ENCODE assay signal across 9 cellular contexts in the genomic region with DNA sequence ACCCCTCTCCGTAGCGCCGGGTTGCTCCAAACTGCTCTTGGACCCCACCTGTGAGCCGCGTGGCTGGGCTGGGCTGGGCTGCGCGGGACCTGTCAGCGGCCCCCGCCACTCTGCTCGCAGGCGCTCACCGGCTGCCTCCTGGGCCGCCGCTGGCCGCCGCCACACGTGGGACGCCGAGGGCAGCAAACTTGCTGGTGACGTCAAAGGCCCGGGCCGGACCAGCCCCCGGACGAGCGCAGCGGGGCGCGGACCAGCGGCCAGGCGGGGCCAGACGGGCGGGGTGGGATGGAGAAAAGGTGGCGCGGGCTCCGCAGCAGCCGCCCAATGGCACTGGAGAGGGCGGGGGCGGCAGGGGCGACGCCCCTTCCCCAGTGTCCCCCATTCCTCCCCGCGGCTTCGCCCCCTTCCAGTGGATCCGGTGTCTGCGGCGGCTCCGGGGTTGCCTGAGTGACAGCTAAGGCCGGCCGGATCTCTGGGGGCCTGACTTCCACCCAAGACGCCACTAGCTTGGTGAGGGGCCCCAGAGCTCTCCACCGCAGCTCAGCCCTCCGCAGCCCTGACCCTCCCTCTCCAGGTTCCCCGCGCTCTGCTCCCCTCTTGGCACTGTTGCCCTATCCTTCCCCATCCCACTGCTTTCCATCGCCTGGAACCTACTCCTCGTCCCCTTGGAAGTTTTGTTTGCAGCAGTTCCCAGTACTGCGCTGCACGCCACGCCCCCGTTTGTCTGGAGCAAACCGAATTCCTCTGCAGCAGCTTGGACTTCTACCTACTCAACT. TPM values are rescaled to one million over a fixed set of nuclear protein-coding genes. Genes with fewer than 3 reads are reported as not detected.
A peak's percentile ranks its signal among the peaks of the same experiment; 100 is the strongest.
DNase-seq lines count a peak whose midpoint lies in the region; ATAC-seq lines count a peak whose summit lies in the region.
"Had no signal": no experiment of that assay in that cellular context is flagged by ENCODE, and none has a peak within 500 bp of the region (broad histone marks: within the 10 kb centered on the region; RNA-seq: fewer than 3 reads in every experiment).

HS3ST3A1 (minus strand) TSS at position 154 of the 776 bp plus-strand sequence. CDS start 800 bp downstream, outside the sequence.

- peak; percentile 13 for DNase-seq in activated CD4-positive, alpha-beta T cell treated with anti-CD3 and anti-CD28 coated beads for 48 hours
- DNase-seq in activated CD4-positive, alpha-beta T cell treated with anti-CD3 and anti-CD28 coated beads, Interleukin-2, amount 50 U/mL, for 1 hour = no peak
- peak; percentile 12 for DNase-seq in activated naive CD4-positive, alpha-beta T cell treated with anti-CD3 and anti-CD28 coated beads, Interleukin-2, amount 50 U/mL, for 16 hours
- DNase-seq in left ventricle myocardium superior (peak; percentile 61), retina (peak; percentile 81), NAMALWA (ENCODE audit: low spot score) (no peak)
- DNase-seq: DND-41 had no signal

- intact Hi-C loops in left ventricle myocardium superior (cut with micrococcal nuclease) = no loop called here

- ATAC-seq in left ventricle myocardium superior = peak; percentile 88
- no peak for ATAC-seq in HG03432 (IDR thresholded peaks at IDR 0.05; ENCODE audit: unreplicated experiment)
- no peak for ATAC-seq in HG03175 (IDR thresholded peaks at IDR 0.05; ENCODE audit: unreplicated experiment)

RNA-seq across cellular contexts. Expression of gene HS3ST3A1, which starts in this region (rescaled TPM):
- total RNA-seq in left ventricle myocardium superior = 0.57 TPM

Comparison
In these comparisons a context has a peak if more than half of its experiments do, and no peak if none do; other contexts are left out.
1. DNase-seq: peak in activated CD4-positive, alpha-beta T cell treated with anti-CD3 and anti-CD28 coated beads for 48 hours (single experiment), activated naive CD4-positive, alpha-beta T cell treated with anti-CD3 and anti-CD28 coated beads, Interleukin-2, amount 50 U/mL, for 16 hours (single experiment) and retina (single experiment); none in activated CD4-positive, alpha-beta T cell treated with anti-CD3 and anti-CD28 coated beads, Interleukin-2, amount 50 U/mL, for 1 hour (single experiment) and NAMALWA (single experiment).
2. Peak in DNase-seq and ATAC-seq in left ventricle myocardium superior; RNA of the gene not detected or under 1 TPM.